ENCODE assay signal across 8 cellular contexts in genomic region chr11:8832571-8833260, GRCh38.
DNase-seq lines count a peak whose midpoint lies in the region; ATAC-seq and TF ChIP-seq lines count a peak whose summit lies in the region.

No MANE protein-coding gene starts in this region.

- peaks cover 34% of the 10 kb centered on the region for H3K4me1 ChIP-seq in foreskin keratinocyte

- no peaks in the 10 kb centered on the region for H3K27me3 ChIP-seq in foreskin keratinocyte

- H3K27ac ChIP-seq in foreskin keratinocyte, result peak overlapping the region; percentile 67

- H3K4me1 Mint-ChIP-seq in stimulated activated effector memory CD8-positive, alpha-beta T cell treated with anti-CD3 and anti-CD28 coated beads, Interleukin-12 subunit alpha, Interleukin-12 subunit beta, amount 100 ng/mL, for 72 hours, result no peaks in the 10 kb centered on the region

- TF ChIP-seq CTCF in foreskin keratinocyte (conservative IDR thresholded peaks at IDR 0.05), result peak; percentile 19

- H3K27ac Mint-ChIP-seq in stimulated activated effector memory CD8-positive, alpha-beta T cell treated with anti-CD3 and anti-CD28 coated beads, Interleukin-12 subunit alpha, Interleukin-12 subunit beta, amount 100 ng/mL, for 72 hours, result peak overlapping the region; percentile 74

- peak; percentile 93 for DNase-seq in ELF-1 (ENCODE audit: low read depth, low spot score)
- DNase-seq in SW480 (ENCODE audit: low spot score), result peak; percentile 57
- peak; percentile 89 to 91 for DNase-seq in foreskin keratinocyte
- DNase-seq in stimulated activated effector memory CD8-positive, alpha-beta T cell treated with anti-CD3 and anti-CD28 coated beads, Interleukin-12 subunit alpha, Interleukin-12 subunit beta, amount 100 ng/mL, for 72 hours (ENCODE audit: low spot score in 2 of 2), result no peak
- no peak for DNase-seq in HuH-7 (ENCODE audit: low spot score)
- DNase-seq in activated CD4-positive, CD25-positive, alpha-beta regulatory T cell (lab: John Stamatoyannopoulos, UW), result no peak

- no peak overlapping the region for H3K4me3 Mint-ChIP-seq in stimulated activated effector memory CD8-positive, alpha-beta T cell treated with anti-CD3 and anti-CD28 coated beads, Interleukin-12 subunit alpha, Interleukin-12 subunit beta, amount 100 ng/mL, for 72 hours

- ATAC-seq in GM19438 (IDR thresholded peaks at IDR 0.05; ENCODE audit: low read depth, unreplicated experiment) (peak; percentile 86), HG03460 (IDR thresholded peaks at IDR 0.05; ENCODE audit: unreplicated experiment) (peak; percentile 82), foreskin keratinocyte (peak; percentile 71)
- ATAC-seq in stimulated activated effector memory CD8-positive, alpha-beta T cell treated with anti-CD3 and anti-CD28 coated beads, Interleukin-12 subunit alpha, Interleukin-12 subunit beta, amount 100 ng/mL, for 72 hours, result peak; percentile 52

- H3K9me3 Mint-ChIP-seq in stimulated activated effector memory CD8-positive, alpha-beta T cell treated with anti-CD3 and anti-CD28 coated beads, Interleukin-12 subunit alpha, Interleukin-12 subunit beta, amount 100 ng/mL, for 72 hours, result no peaks in the 10 kb centered on the region

- H3K36me3 Mint-ChIP-seq in stimulated activated effector memory CD8-positive, alpha-beta T cell treated with anti-CD3 and anti-CD28 coated beads, Interleukin-12 subunit alpha, Interleukin-12 subunit beta, amount 100 ng/mL, for 72 hours, result no peaks in the 10 kb centered on the region

Comparison
In these comparisons a context has a peak if more than half of its experiments do, and no peak if none do; other contexts are left out.
1. DNase-seq: peak in ELF-1 (single experiment), SW480 (single experiment) and foreskin keratinocyte (2 of 2); none in stimulated activated effector memory CD8-positive, alpha-beta T cell treated with anti-CD3 and anti-CD28 coated beads, Interleukin-12 subunit alpha, Interleukin-12 subunit beta, amount 100 ng/mL, for 72 hours (0 of 2), HuH-7 (single experiment) and activated CD4-positive, CD25-positive, alpha-beta regulatory T cell (0 of 4).
2. Peak in every context shown above with its lines, with median percentiles within 50 percentile points of each other: ATAC-seq.